Comparison of ENCODE assay signal across 8 cellular contexts in the genomic region with DNA sequence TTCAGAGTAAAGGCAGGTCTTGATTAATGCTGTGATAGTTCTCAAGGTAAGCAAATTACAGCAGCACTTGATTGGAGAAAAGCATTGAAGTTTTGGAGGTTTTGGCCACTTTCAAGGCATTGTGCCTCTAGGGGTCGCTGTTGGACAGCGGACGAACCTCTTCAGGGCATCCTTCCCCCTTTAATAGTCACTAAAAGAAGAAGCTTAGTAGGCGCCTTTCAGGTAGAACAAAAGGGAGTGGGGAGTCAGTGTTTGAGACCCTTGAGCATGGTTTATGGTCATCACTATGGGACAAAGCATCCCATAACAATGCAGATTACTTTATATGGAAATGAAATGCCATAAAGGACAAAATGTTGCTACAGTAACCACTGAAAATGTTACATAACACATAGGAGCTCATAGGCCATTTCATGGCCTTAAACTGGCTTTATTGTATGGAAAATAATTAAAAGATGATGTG.
A peak's percentile ranks its signal among the peaks of the same experiment; 100 is the strongest.
DNase-seq lines count a peak whose midpoint lies in the region; ATAC-seq and TF ChIP-seq lines count a peak whose summit lies in the region.

No MANE protein-coding gene starts in this region.

- H3K27ac ChIP-seq in layer of hippocampus (ENCODE audit: low read depth, low read length) = peak overlapping the region; percentile 90

- peak overlapping the region; percentile 75 for H3K4me3 Mint-ChIP-seq in chondrocyte (ENCODE audit: unreplicated experiment)

- no peaks in the 10 kb centered on the region for H3K36me3 Mint-ChIP-seq in chondrocyte (ENCODE audit: low read depth)

- ATAC-seq in HG03159 (IDR thresholded peaks at IDR 0.05; ENCODE audit: unreplicated experiment) = peak; percentile 76

- DNase-seq in activated gamma-delta T cell treated with Interleukin-2 at 50 U/mL for 16 hours (peak; percentile 85), activated gamma-delta T cell (lab: John Stamatoyannopoulos, UW) (no peak), NCI-H446 (lab: John Stamatoyannopoulos, UW) (peak; percentile 65 to 84), chondrocyte (ENCODE audit: low spot score) (no peak)
- DNase-seq in activated CD4-positive, CD25-positive, alpha-beta regulatory T cell treated with anti-CD3 and anti-CD28 coated beads, Interleukin-2, amount 50 U/mL, for 72 hours = peak; percentile 84
- peak; percentile 73 to 93 (median 80) for DNase-seq in stimulated activated CD4-positive, alpha-beta T cell treated with anti-CD3 and anti-CD28 coated beads, Interleukin-1b, Interleukin-23, amount 100 ng/mL, for 24 hours (ENCODE audit: low read depth in 4 of 4, low spot score in 1 of 4)

- H3K27ac Mint-ChIP-seq in chondrocyte (ENCODE audit: unreplicated experiment) = peak overlapping the region; percentile 90

- no peaks in the 10 kb centered on the region for H3K9me3 Mint-ChIP-seq in chondrocyte (ENCODE audit: low read depth)

- peaks cover 36% of the 10 kb centered on the region for H3K4me1 Mint-ChIP-seq in chondrocyte (ENCODE audit: low read depth)

- H3K27me3 Mint-ChIP-seq in chondrocyte (ENCODE audit: low read depth) = no peaks in the 10 kb centered on the region

- no peaks in the 10 kb centered on the region for H3K27me3 ChIP-seq in layer of hippocampus (ENCODE audit: control insufficient read depth, insufficient read depth, low read length)

- TF ChIP-seq CTCF in chondrocyte (IDR thresholded peaks at IDR 0.05) = peak; percentile 100

Comparison
In these comparisons a context has a peak if more than half of its experiments do, and no peak if none do; other contexts are left out.
1. DNase-seq: peak in activated gamma-delta T cell treated with Interleukin-2 at 50 U/mL for 16 hours (single experiment), NCI-H446 (2 of 2), activated CD4-positive, CD25-positive, alpha-beta regulatory T cell treated with anti-CD3 and anti-CD28 coated beads, Interleukin-2, amount 50 U/mL, for 72 hours (single experiment) and stimulated activated CD4-positive, alpha-beta T cell treated with anti-CD3 and anti-CD28 coated beads, Interleukin-1b, Interleukin-23, amount 100 ng/mL, for 24 hours (4 of 4); none in activated gamma-delta T cell (single experiment) and chondrocyte (single experiment).